Comparison of ENCODE assay signal across 12 cellular contexts in the genomic region with DNA sequence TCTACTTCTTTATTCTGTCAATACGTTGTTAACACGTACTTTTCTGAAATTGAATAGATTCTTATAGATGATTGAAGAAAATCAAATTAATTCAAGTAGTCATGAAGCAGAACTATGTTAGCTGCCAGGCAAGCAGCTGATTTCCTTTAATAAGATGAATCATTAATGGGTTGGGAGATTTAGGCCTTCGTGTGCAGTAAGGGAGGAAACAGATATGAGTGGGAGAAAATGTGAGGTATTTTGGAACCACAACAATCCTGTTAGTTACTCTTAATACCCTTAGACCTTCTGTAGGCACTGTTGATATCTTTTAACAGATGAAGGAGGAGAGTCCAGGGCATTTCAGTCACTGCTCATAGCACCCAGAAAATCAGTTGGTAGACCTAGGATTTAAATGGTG.
A peak's percentile ranks its signal among the peaks of the same experiment; 100 is the strongest.
DNase-seq lines count a peak whose midpoint lies in the region; ATAC-seq and TF ChIP-seq lines count a peak whose summit lies in the region.
"Had no signal": no experiment of that assay in that cellular context is flagged by ENCODE, and none has a peak within 500 bp of the region (broad histone marks: within the 10 kb centered on the region; RNA-seq: fewer than 3 reads in every experiment).

No MANE protein-coding gene starts in this region.

- H2BK12ac ChIP-seq in neuronal stem cell (ENCODE audit: low read length), result no peak overlapping the region

- no peak overlapping the region for H3K4me3 Mint-ChIP-seq in T-helper 17 cell

- no peak overlapping the region for H3K18ac ChIP-seq in neuronal stem cell (ENCODE audit: low read length)

- H4K8ac ChIP-seq in neuronal stem cell (ENCODE audit: low read depth, low read length), result no peak overlapping the region

- no peak overlapping the region for H2AFZ ChIP-seq in neuronal stem cell (ENCODE audit: low read length)

- H2BK5ac ChIP-seq in neuronal stem cell (ENCODE audit: low read length), result no peak overlapping the region

- no peak overlapping the region for H4K91ac ChIP-seq in neuronal stem cell (ENCODE audit: low read depth, low read length, poor library complexity)

- no peak overlapping the region for H3K23ac ChIP-seq in neuronal stem cell (ENCODE audit: low read depth, low read length, poor library complexity)

- no peaks in the 10 kb centered on the region for H3K79me1 ChIP-seq in neuronal stem cell (ENCODE audit: low read depth, low read length)

- H2BK15ac ChIP-seq in neuronal stem cell (ENCODE audit: low read length), result no peak overlapping the region

- no peak overlapping the region for H3K14ac ChIP-seq in neuronal stem cell (ENCODE audit: low read length)

- peaks cover 14% of the 10 kb centered on the region for H3K36me3 Mint-ChIP-seq in T-helper 17 cell (ENCODE audit: low read depth)

- H3K27me3 ChIP-seq in skeletal muscle satellite cell (ENCODE audit: control insufficient read depth, insufficient read depth, low read length), result no peaks in the 10 kb centered on the region
- no peaks in the 10 kb centered on the region for H3K27me3 ChIP-seq in neuronal stem cell (ENCODE audit: control insufficient read depth in 3 of 3, insufficient read depth in 3 of 3, low read depth in 1 of 3, low read length in 3 of 3)

- no peaks in the 10 kb centered on the region for H3K9me3 ChIP-seq in T-helper 17 cell (ENCODE audit: control insufficient read depth, low read length, poor library complexity, severe bottlenecking)
- no peaks in the 10 kb centered on the region for H3K9me3 ChIP-seq in skeletal muscle satellite cell (replicated peaks; ENCODE audit: low read length)
- no peaks in the 10 kb centered on the region for H3K9me3 ChIP-seq in neuronal stem cell (replicated peaks in 1 of 2; ENCODE audit: control insufficient read depth in 2 of 2, insufficient read depth in 1 of 2, low read depth in 1 of 2, low read length in 2 of 2)
- H3K9me3 ChIP-seq: prostate gland had no signal

- no peak overlapping the region for H3K4ac ChIP-seq in neuronal stem cell (ENCODE audit: low read length)

- DNase-seq in GM04503 (ENCODE audit: low read depth), result peak; percentile 61
- DNase-seq in T-helper 17 cell, result no peak
- DNase-seq in fibroblast of pulmonary artery (ENCODE audit: low read depth), result peak; percentile 88
- no peak for DNase-seq in neuronal stem cell (ENCODE audit: low spot score)
- no peak for DNase-seq in stimulated activated CD4-positive, alpha-beta T cell treated with anti-CD3 and anti-CD28 coated beads, Interleukin-15, amount 100 ng/mL, for 24 hours
- DNase-seq: amygdala, MV-4-11 had no signal

- no CpG with 5 or more reads among the region's 3 CpGs for WGBS in neuronal stem cell (ENCODE audit: extremely low coverage in 2 of 2, insufficient read length in 2 of 2, insufficient replicate concordance in 1 of 2), 2 donors

- no peak overlapping the region for H3K27ac ChIP-seq in neuronal stem cell (replicated peaks; ENCODE audit: low read length)
- H3K27ac ChIP-seq: prostate gland had no signal

- peaks cover 19% of the 10 kb centered on the region for H3K4me1 ChIP-seq in skeletal muscle satellite cell (ENCODE audit: control insufficient read depth, insufficient read depth, low read length)
- H3K4me1 ChIP-seq in neuronal stem cell (ENCODE audit: control insufficient read depth in 2 of 2, insufficient read depth in 1 of 2, low read depth in 1 of 2, low read length in 2 of 2), result peaks cover 0 to 4% of the 10 kb centered on the region in 2 donors
- H3K4me1 ChIP-seq: prostate gland had no signal

- peaks cover 21% of the 10 kb centered on the region for H3K4me1 Mint-ChIP-seq in T-helper 17 cell

- ATAC-seq in T-helper 17 cell (no peak), GM18519 (IDR thresholded peaks at IDR 0.05; ENCODE audit: low FRiP score, unreplicated experiment) (no peak), HG03025 (IDR thresholded peaks at IDR 0.05; ENCODE audit: low FRiP score, unreplicated experiment) (no peak)
- ATAC-seq: activated CD4-positive, CD25-positive, alpha-beta regulatory T cell treated with anti-CD3 and anti-CD28 coated beads, Interleukin-2, amount 50 U/mL, for 24 hours had no signal

- H3K27ac Mint-ChIP-seq in T-helper 17 cell, result peak overlapping the region; percentile 16

- peak overlapping the region; percentile 51 for H3K4me2 ChIP-seq in skeletal muscle satellite cell (ENCODE audit: low read length)
- H3K4me2 ChIP-seq in neuronal stem cell (ENCODE audit: insufficient read depth, low read length, poor library complexity, severe bottlenecking), result no peak overlapping the region

- TF ChIP-seq CTCF in fibroblast of pulmonary artery (IDR thresholded peaks at IDR 0.05; ENCODE audit: low read length, missing control alignments), result no peak

- H3K36me3 ChIP-seq in skeletal muscle satellite cell (ENCODE audit: insufficient read depth, low read length), result no peaks in the 10 kb centered on the region
- no peaks in the 10 kb centered on the region for H3K36me3 ChIP-seq in neuronal stem cell (replicated peaks in 1 of 2; ENCODE audit: control insufficient read depth in 2 of 2, insufficient read depth in 2 of 2, low read length in 2 of 2)
- H3K36me3 ChIP-seq: prostate gland had no signal

- H3K27me3 Mint-ChIP-seq in T-helper 17 cell, result no peaks in the 10 kb centered on the region

- no peak overlapping the region for H2AK5ac ChIP-seq in neuronal stem cell (ENCODE audit: low read depth, low read length)

- H2BK120ac ChIP-seq in neuronal stem cell (ENCODE audit: low read depth, low read length), result no peak overlapping the region

- H3K4me3 ChIP-seq in fibroblast of pulmonary artery (replicated peaks; ENCODE audit: low read depth, low read length), result no peak overlapping the region
- H3K4me3 ChIP-seq in skeletal muscle satellite cell (ENCODE audit: low read length), result peak overlapping the region; percentile 1
- no peak overlapping the region for H3K4me3 ChIP-seq in neuronal stem cell (ENCODE audit: low read length in 2 of 2)
- H3K4me3 ChIP-seq: prostate gland had no signal

- H3K9ac ChIP-seq in skeletal muscle satellite cell (ENCODE audit: low read depth, low read length) (peak overlapping the region; percentile 70), neuronal stem cell (ENCODE audit: low read depth, low read length, poor library complexity) (no peak overlapping the region)

Comparison
In these comparisons a context has a peak if more than half of its experiments do, and no peak if none do; other contexts are left out.
1. DNase-seq: peak in GM04503 (single experiment) and fibroblast of pulmonary artery (single experiment); none in T-helper 17 cell (0 of 3), neuronal stem cell (single experiment) and stimulated activated CD4-positive, alpha-beta T cell treated with anti-CD3 and anti-CD28 coated beads, Interleukin-15, amount 100 ng/mL, for 24 hours (single experiment).